18 cellular contexts compared by ENCODE assay signal in genomic region chr13:113898391-113898790, GRCh38.
"Had no signal": no experiment of that assay in that cellular context is flagged by ENCODE, and none has a peak within 500 bp of the region (broad histone marks: within the 10 kb centered on the region; RNA-seq: fewer than 3 reads in every experiment).

No MANE protein-coding gene starts in this region.

- H3K4me3 ChIP-seq: body of pancreas, gastrocnemius medialis, heart right ventricle, tibial artery had no signal

- H3K36me3 Mint-ChIP-seq: activated naive CD4-positive, alpha-beta T cell treated with anti-CD3 and anti-CD28 coated beads, Interleukin-2, amount 50 U/mL, for 24 hours; stimulated activated naive B cell treated with anti-CD40 and anti-IgM and Interleukin-4, amounts not matched to agents 10 μg/mL and 1 μg/mL and 100 μg/mL, for 72 hours had no signal

- H3K4me1 Mint-ChIP-seq: activated naive CD4-positive, alpha-beta T cell treated with anti-CD3 and anti-CD28 coated beads, Interleukin-2, amount 50 U/mL, for 24 hours; central memory CD8-positive, alpha-beta T cell; naive thymus-derived CD4-positive, alpha-beta T cell; stimulated activated naive B cell treated with anti-CD40 and anti-IgM and Interleukin-4, amounts not matched to agents 10 μg/mL and 1 μg/mL and 100 μg/mL, for 72 hours; WTC11 had no signal

- H3K4me1 ChIP-seq: gastrocnemius medialis had no signal

- H3K9me3 ChIP-seq: body of pancreas, gastrocnemius medialis, heart right ventricle, neutrophil, tibial artery had no signal

- H3K36me3 ChIP-seq: gastrocnemius medialis, heart right ventricle, neutrophil, tibial artery had no signal

- DNase-seq: activated CD4-positive, alpha-beta T cell treated with anti-CD3 and anti-CD28 coated beads for 48 hours; amniotic stem cell; effector CD8-positive, alpha-beta T cell; gastrocnemius medialis; heart right ventricle; mammary epithelial cell; naive thymus-derived CD4-positive, alpha-beta T cell; retina; stimulated activated CD4-positive, alpha-beta T cell treated with anti-CD3 and anti-CD28 coated beads, Interleukin-15, amount 100 ng/mL, for 24 hours; stimulated activated CD4-positive, alpha-beta T cell treated with anti-CD3 and anti-CD28 coated beads, Interleukin-4, amount 100 ng/mL, for 1 hour; stimulated activated naive B cell treated with anti-CD40 and anti-IgM and Interleukin-4, amounts not matched to agents 10 μg/mL and 1 μg/mL and 100 μg/mL, for 72 hours; SW 1271 had no signal

- H3K9me3 Mint-ChIP-seq: central memory CD8-positive, alpha-beta T cell had no signal

- H3K27ac Mint-ChIP-seq: activated naive CD4-positive, alpha-beta T cell treated with anti-CD3 and anti-CD28 coated beads, Interleukin-2, amount 50 U/mL, for 24 hours; naive thymus-derived CD4-positive, alpha-beta T cell; stimulated activated naive B cell treated with anti-CD40 and anti-IgM and Interleukin-4, amounts not matched to agents 10 μg/mL and 1 μg/mL and 100 μg/mL, for 72 hours; WTC11 had no signal

- H3K27ac ChIP-seq: body of pancreas, gastrocnemius medialis, heart right ventricle, neutrophil, tibial artery had no signal

- H3K4me3 Mint-ChIP-seq: activated naive CD4-positive, alpha-beta T cell treated with anti-CD3 and anti-CD28 coated beads, Interleukin-2, amount 50 U/mL, for 24 hours; central memory CD8-positive, alpha-beta T cell; naive thymus-derived CD4-positive, alpha-beta T cell; stimulated activated naive B cell treated with anti-CD40 and anti-IgM and Interleukin-4, amounts not matched to agents 10 μg/mL and 1 μg/mL and 100 μg/mL, for 72 hours; WTC11 had no signal

- H3K27me3 ChIP-seq: body of pancreas, gastrocnemius medialis, heart right ventricle, tibial artery had no signal
